In the genomic region with DNA sequence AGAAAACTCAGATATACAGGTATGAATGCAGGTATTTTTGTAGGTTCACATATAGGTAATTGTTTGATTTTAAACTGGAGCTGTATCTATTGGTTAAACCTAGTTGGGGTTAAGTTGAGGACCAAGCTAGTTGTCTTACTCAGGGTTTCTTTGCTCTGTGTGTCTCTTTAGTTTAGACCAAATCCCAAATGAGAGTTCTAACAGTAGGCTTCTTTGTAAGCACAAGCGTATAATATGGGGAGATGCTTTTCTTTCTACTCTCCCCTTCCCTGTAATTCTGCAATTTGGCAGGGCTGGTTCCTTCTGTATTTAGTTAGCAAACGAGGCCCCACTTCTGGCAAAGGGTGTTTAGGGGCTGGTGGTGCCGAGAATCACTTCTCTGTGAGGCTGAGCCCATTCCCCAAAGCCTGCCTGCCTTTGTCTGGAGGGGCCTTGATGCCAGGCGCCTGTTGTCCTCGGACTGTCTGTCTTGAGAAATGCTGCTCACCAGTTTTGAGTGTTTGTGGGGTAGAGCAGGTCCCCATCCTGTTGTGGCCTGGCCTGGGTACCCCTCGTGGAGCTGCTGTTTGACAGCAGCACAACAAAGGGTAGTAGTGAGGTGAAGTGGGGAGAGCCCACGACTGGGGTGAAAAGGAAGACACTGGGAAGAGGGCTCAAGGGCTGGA, we compare ENCODE assay signal across 13 cellular contexts.
DNase-seq lines count a peak whose midpoint lies in the region; ATAC-seq, FAIRE-seq and TF ChIP-seq lines count a peak whose summit lies in the region.
"Had no signal": no experiment of that assay in that cellular context is flagged by ENCODE, and none has a peak within 500 bp of the region (broad histone marks: within the 10 kb centered on the region; RNA-seq: fewer than 3 reads in every experiment).

No MANE protein-coding gene starts in this region.

- no peak for TF ChIP-seq POLR2A in esophagus muscularis mucosa (IDR thresholded peaks at IDR 0.05; ENCODE audit: low read depth)
- TF ChIP-seq POLR2A in GM12891 (IDR thresholded peaks at IDR 0.05; ENCODE audit: low read depth, low read length) = no peak

- H3K79me2 ChIP-seq in SK-N-SH (ENCODE audit: insufficient read depth) = peaks cover 98% of the 10 kb centered on the region

- H3K36me3 ChIP-seq in SK-N-SH (replicated peaks in 1 of 2; ENCODE audit: control insufficient read depth in 1 of 2, insufficient read depth in 2 of 2, low read length in 1 of 2) (peaks cover 20 to 57% of the 10 kb centered on the region in 2 experiments), esophagus muscularis mucosa (peaks cover 1 to 32% (median 14%) of the 10 kb centered on the region in 4 donors), pancreas (peaks cover 0 to 32% (median 6%) of the 10 kb centered on the region in 3 donors)

- no peak overlapping the region for H2AFZ ChIP-seq in SK-N-SH (ENCODE audit: low read depth)

- TF ChIP-seq EP300 in SK-N-SH (IDR thresholded peaks at IDR 0.05; ENCODE audit: borderline replicate concordance in 1 of 2, low read depth in 1 of 2, low read length in 1 of 2) (no peak), esophagus muscularis mucosa (IDR thresholded peaks at IDR 0.05) (no peak)

- H3K4me3 ChIP-seq in SK-N-SH (ENCODE audit: low read depth in 2 of 2, low read length in 1 of 2) (no peak overlapping the region; a peak in 1 of 4 replicates), esophagus muscularis mucosa (peak overlapping the region; percentile 28 to 48 (median 38)), pancreas (peak overlapping the region in 1 of 4 donors; percentile 6)

- CTCF ChIA-PET in SK-N-SH (lab: Yijun Ruan, JAX) = interaction anchor here (0.6 to 1.2 kb wide), 4 partner anchors 14 to 276 kb away, joined by 3 to 4 read pairs (median 3); no protein-coding TSS in a partner anchor

- FAIRE-seq in pancreas (lab: Jason Lieb, UNC) (no peak), GM12891 (lab: Jason Lieb, UNC) (no peak)
- FAIRE-seq: RCC 7860 had no signal

- no peak for ATAC-seq in SK-N-SH treated with all-trans-retinoic acid at 6 μM for 48 hours
- ATAC-seq in pancreas = no peak
- no peak for ATAC-seq in HG02763 (IDR thresholded peaks at IDR 0.05; ENCODE audit: unreplicated experiment)
- ATAC-seq: activated CD8-positive, alpha-beta memory T cell treated with anti-CD3 and anti-CD28 coated beads, Interleukin-2, amount 10 ng/mL, durations not matched to agents 7 days and 5 days had no signal

- H3K27ac ChIP-seq in SK-N-SH (ENCODE audit: low read depth in 2 of 2, low read length in 1 of 2) (peak overlapping the region; percentile 58 to 96; a peak in 3 of 4 replicates), esophagus muscularis mucosa (replicated peaks in 1 of 4) (peak overlapping the region; percentile 86 to 95 (median 87)), pancreas (peak overlapping the region in 3 of 4 donors; percentile 9 to 70 (median 59))

- H3K9me3 ChIP-seq in SK-N-SH = no peaks in the 10 kb centered on the region
- no peaks in the 10 kb centered on the region for H3K9me3 ChIP-seq in esophagus muscularis mucosa
- no peaks in the 10 kb centered on the region for H3K9me3 ChIP-seq in pancreas

- H3F3A ChIP-seq in SK-N-SH (replicated peaks; ENCODE audit: insufficient read depth) = peaks cover 22% of the 10 kb centered on the region

- H3K27ac Mint-ChIP-seq in type B pancreatic cell = peak overlapping the region; percentile 73
- H3K27ac Mint-ChIP-seq: activated CD8-positive, alpha-beta memory T cell treated with anti-CD3 and anti-CD28 coated beads, Interleukin-2, amount 10 ng/mL, durations not matched to agents 7 days and 5 days; activated naive CD8-positive, alpha-beta T cell treated with anti-CD3 and anti-CD28 coated beads for 36 hours; dendritic cell treated with granulocyte-macrophage colony-stimulating factor and Interleukin-4, amounts not matched to agents 40 ng/mL and 50 ng/mL, for 4 days had no signal

- H3K27me3 ChIP-seq in SK-N-SH (ENCODE audit: insufficient read depth) (no peaks in the 10 kb centered on the region), esophagus muscularis mucosa (no peaks in the 10 kb centered on the region), pancreas (no peaks in the 10 kb centered on the region)

- peak overlapping the region; percentile 87; the same call in 1 of the 2 replicates for H3K4me2 ChIP-seq in SK-N-SH

- TF ChIP-seq RAD21 in SK-N-SH (IDR thresholded peaks at IDR 0.05; ENCODE audit: low read length) = no peak

- WGBS in SK-N-SH (ENCODE audit: low lambda C conversion rate) = 83% methylated on average over 7 of the region's 7 CpGs
- 46% methylated on average over 4 of the region's 7 CpGs for WGBS in esophagus muscularis mucosa
- 42 to 52% methylated on average over 7 of the region's 7 CpGs for WGBS in pancreas, 2 donors

- no peak overlapping the region for H3K9ac ChIP-seq in SK-N-SH

- peak overlapping the region; percentile 68 for H3K4me3 Mint-ChIP-seq in type B pancreatic cell
- H3K4me3 Mint-ChIP-seq: activated CD8-positive, alpha-beta memory T cell treated with anti-CD3 and anti-CD28 coated beads, Interleukin-2, amount 10 ng/mL, durations not matched to agents 7 days and 5 days; activated naive CD8-positive, alpha-beta T cell treated with anti-CD3 and anti-CD28 coated beads for 36 hours; dendritic cell treated with granulocyte-macrophage colony-stimulating factor and Interleukin-4, amounts not matched to agents 40 ng/mL and 50 ng/mL, for 4 days had no signal

- DNase-seq in SK-N-SH (no peak), esophagus muscularis mucosa (ENCODE audit: extremely low spot score) (no peak), pancreas (no peak), type B pancreatic cell (ENCODE audit: extremely low spot score, unreplicated experiment) (no peak), GM12891 (ENCODE audit: insufficient read length, low spot score) (no peak), 8988T (no peak)
- DNase-seq: activated CD8-positive, alpha-beta memory T cell treated with anti-CD3 and anti-CD28 coated beads, Interleukin-2, amount 10 ng/mL, durations not matched to agents 7 days and 5 days; activated naive CD8-positive, alpha-beta T cell treated with anti-CD3 and anti-CD28 coated beads for 36 hours; T1000 had no signal

- H3K4me1 ChIP-seq in SK-N-SH (ENCODE audit: control insufficient read depth in 1 of 2, insufficient read depth in 2 of 2, low read depth in 1 of 2, low read length in 1 of 2) (peaks cover 61 to 68% of the 10 kb centered on the region in 2 experiments), esophagus muscularis mucosa (peaks cover 95 to 100% (median 99%) of the 10 kb centered on the region in 4 donors), pancreas (peaks cover 59 to 84% (median 78%) of the 10 kb centered on the region in 3 donors)

- H3K36me3 Mint-ChIP-seq in type B pancreatic cell = peaks cover 22% of the 10 kb centered on the region
- H3K36me3 Mint-ChIP-seq: activated CD8-positive, alpha-beta memory T cell treated with anti-CD3 and anti-CD28 coated beads, Interleukin-2, amount 10 ng/mL, durations not matched to agents 7 days and 5 days had no signal

- H3K9me3 Mint-ChIP-seq in type B pancreatic cell = no peaks in the 10 kb centered on the region
- H3K9me3 Mint-ChIP-seq: activated naive CD8-positive, alpha-beta T cell treated with anti-CD3 and anti-CD28 coated beads for 36 hours; dendritic cell treated with granulocyte-macrophage colony-stimulating factor and Interleukin-4, amounts not matched to agents 40 ng/mL and 50 ng/mL, for 4 days had no signal

- POLR2A ChIA-PET in SK-N-SH (lab: Yijun Ruan, JAX) = interaction anchor here (2.0 kb wide), 1 partner anchor 9 kb away, joined by 7 read pairs; no protein-coding TSS in a partner anchor

- H3K4me1 Mint-ChIP-seq in type B pancreatic cell (ENCODE audit: unreplicated experiment) = peaks cover 65% of the 10 kb centered on the region
- H3K4me1 Mint-ChIP-seq: activated CD8-positive, alpha-beta memory T cell treated with anti-CD3 and anti-CD28 coated beads, Interleukin-2, amount 10 ng/mL, durations not matched to agents 7 days and 5 days; activated naive CD8-positive, alpha-beta T cell treated with anti-CD3 and anti-CD28 coated beads for 36 hours had no signal

- no peaks in the 10 kb centered on the region for H3K9me2 ChIP-seq in SK-N-SH

- intact Hi-C loops in esophagus muscularis mucosa (cut with DNase I) (loop anchor here (5.0 kb wide), 1 partner anchor 51 kb away; no protein-coding TSS in a partner anchor), pancreas (cut with DNase I) (no loop called here)

- no peak for TF ChIP-seq CTCF in SK-N-SH (IDR thresholded peaks at IDR 0.05)
- TF ChIP-seq CTCF in esophagus muscularis mucosa (IDR thresholded peaks at IDR 0.05) = no peak
- TF ChIP-seq CTCF in pancreas (IDR thresholded peaks at IDR 0.05) = no peak
- TF ChIP-seq CTCF in type B pancreatic cell (conservative IDR thresholded peaks at IDR 0.05) = no peak

- peaks cover 55% of the 10 kb centered on the region for H4K20me1 ChIP-seq in SK-N-SH (ENCODE audit: insufficient read depth)

- no peaks in the 10 kb centered on the region for H3K27me3 Mint-ChIP-seq in type B pancreatic cell
- H3K27me3 Mint-ChIP-seq: activated CD8-positive, alpha-beta memory T cell treated with anti-CD3 and anti-CD28 coated beads, Interleukin-2, amount 10 ng/mL, durations not matched to agents 7 days and 5 days; activated naive CD8-positive, alpha-beta T cell treated with anti-CD3 and anti-CD28 coated beads for 36 hours; dendritic cell treated with granulocyte-macrophage colony-stimulating factor and Interleukin-4, amounts not matched to agents 40 ng/mL and 50 ng/mL, for 4 days had no signal

TF ChIP-seq in GM12891, 5 proteins besides CTCF, POLR2A, EP300 and RAD21:
- TF ChIP-seq POLR2AphosphoS5 (IDR thresholded peaks at IDR 0.05; ENCODE audit: low read depth, low read length) (no peak), TAF1 (IDR thresholded peaks at IDR 0.05; ENCODE audit: low read depth, low read length) (no peak)

Comparison
In these comparisons a context has a peak if more than half of its experiments do, and no peak if none do; other contexts are left out.
1. H3K4me3 ChIP-seq: peak in esophagus muscularis mucosa (4 of 4); none in SK-N-SH (0 of 2).
2. Peak in every context shown above with its lines, with median percentiles within 50 percentile points of each other: H3K27ac ChIP-seq.